Comparison of ENCODE assay signal across 13 cellular contexts in genomic region chr13:20565120-20565736, GRCh38. TPM values are rescaled to one million over a fixed set of nuclear protein-coding genes. Genes with fewer than 3 reads are reported as not detected.
DNase-seq lines count a peak whose midpoint lies in the region; ATAC-seq and TF ChIP-seq lines count a peak whose summit lies in the region.
"Had no signal": no experiment of that assay in that cellular context is flagged by ENCODE, and none has a peak within 500 bp of the region (broad histone marks: within the 10 kb centered on the region; RNA-seq: fewer than 3 reads in every experiment).

No MANE protein-coding gene starts in this region.

- intact Hi-C loops in activated CD8-positive, alpha-beta T cell treated with anti-CD3 and anti-CD28 coated beads for 36 hours (cut with micrococcal nuclease), result no loop called here

- no peaks in the 10 kb centered on the region for H3K4me1 ChIP-seq in foreskin keratinocyte

- no peak overlapping the region for H3K27ac Mint-ChIP-seq in activated CD8-positive, alpha-beta T cell treated with anti-CD3 and anti-CD28 coated beads for 36 hours
- H3K27ac Mint-ChIP-seq in stimulated activated naive B cell treated with anti-CD40 and anti-IgM and Interleukin-4, amounts not matched to agents 10 μg/mL and 1 μg/mL and 100 μg/mL, for 72 hours, result no peak overlapping the region

- TF ChIP-seq CTCF in activated CD8-positive, alpha-beta T cell treated with anti-CD3 and anti-CD28 coated beads for 36 hours (IDR thresholded peaks at IDR 0.05), result no peak
- TF ChIP-seq CTCF in foreskin keratinocyte (conservative IDR thresholded peaks at IDR 0.05), result no peak

- peaks cover 10% of the 10 kb centered on the region for H3K9me3 Mint-ChIP-seq in activated CD8-positive, alpha-beta T cell treated with anti-CD3 and anti-CD28 coated beads for 36 hours
- H3K9me3 Mint-ChIP-seq in stimulated activated naive B cell treated with anti-CD40 and anti-IgM and Interleukin-4, amounts not matched to agents 10 μg/mL and 1 μg/mL and 100 μg/mL, for 72 hours, result peaks cover 5 to 7% of the 10 kb centered on the region in 2 donors

- peak overlapping the region; percentile 31 for H3K4me3 Mint-ChIP-seq in activated CD8-positive, alpha-beta T cell treated with anti-CD3 and anti-CD28 coated beads for 36 hours
- H3K4me3 Mint-ChIP-seq in stimulated activated naive B cell treated with anti-CD40 and anti-IgM and Interleukin-4, amounts not matched to agents 10 μg/mL and 1 μg/mL and 100 μg/mL, for 72 hours, result no peak overlapping the region

- H3K4me1 Mint-ChIP-seq in activated CD8-positive, alpha-beta T cell treated with anti-CD3 and anti-CD28 coated beads for 36 hours (ENCODE audit: low read depth), result peaks cover 11% of the 10 kb centered on the region
- H3K4me1 Mint-ChIP-seq in stimulated activated naive B cell treated with anti-CD40 and anti-IgM and Interleukin-4, amounts not matched to agents 10 μg/mL and 1 μg/mL and 100 μg/mL, for 72 hours, result peaks cover 0 to 7% of the 10 kb centered on the region in 2 donors

- no peak overlapping the region for H3K27ac ChIP-seq in foreskin keratinocyte
- H3K27ac ChIP-seq: parathyroid adenoma, SJCRH30, thyroid gland had no signal

- CTCF ChIA-PET in activated CD8-positive, alpha-beta T cell treated with anti-CD3 and anti-CD28 coated beads for 36 hours (lab: Charles Lee), result interaction anchor here (0.9 to 1.6 kb wide), 3 partner anchors 8 to 70 kb away, joined by 3 to 4 read pairs (median 4); no protein-coding TSS in a partner anchor

- peak; percentile 7 for DNase-seq in stimulated activated CD4-positive, alpha-beta T cell treated with anti-CD3 and anti-CD28 coated beads, Interleukin-15, amount 100 ng/mL, for 24 hours
- DNase-seq in stimulated activated CD4-positive, alpha-beta T cell treated with anti-CD3 and anti-CD28 coated beads, Interleukin-4, amount 100 ng/mL, for 1 hour, result no peak
- DNase-seq in activated CD8-positive, alpha-beta T cell treated with anti-CD3 and anti-CD28 coated beads for 36 hours, result no peak
- DNase-seq in foreskin keratinocyte (peak; percentile 16 to 32), T1000 (lab: John Stamatoyannopoulos, UW) (no peak), NCI-H2081 treated with DMSO at 0.1 percent for 48 hours (lab: John Stamatoyannopoulos, UW) (no peak), iPS-NIHi11 (ENCODE audit: low spot score) (no peak)
- DNase-seq in stimulated activated naive B cell treated with anti-CD40 and anti-IgM and Interleukin-4, amounts not matched to agents 10 μg/mL and 1 μg/mL and 100 μg/mL, for 72 hours, result no peak
- DNase-seq: aorta, DMS79 treated with DMSO at 0.1 percent for 48 hours, SJCRH30, thyroid gland had no signal

- POLR2A ChIA-PET in activated CD8-positive, alpha-beta T cell treated with anti-CD3 and anti-CD28 coated beads for 36 hours (lab: Charles Lee), result no interaction called here

- no peaks in the 10 kb centered on the region for H3K27me3 ChIP-seq in foreskin keratinocyte
- H3K27me3 ChIP-seq: SJCRH30, thyroid gland had no signal

- ATAC-seq in activated CD8-positive, alpha-beta T cell treated with anti-CD3 and anti-CD28 coated beads for 36 hours, result no peak
- ATAC-seq in foreskin keratinocyte, result no peak
- no peak for ATAC-seq in stimulated activated naive B cell treated with anti-CD40 and anti-IgM and Interleukin-4, amounts not matched to agents 10 μg/mL and 1 μg/mL and 100 μg/mL, for 72 hours (replicated peaks)

- H3K36me3 Mint-ChIP-seq in activated CD8-positive, alpha-beta T cell treated with anti-CD3 and anti-CD28 coated beads for 36 hours (ENCODE audit: low read depth), result peaks cover 7% of the 10 kb centered on the region
- peaks cover 4 to 9% of the 10 kb centered on the region in 2 donors for H3K36me3 Mint-ChIP-seq in stimulated activated naive B cell treated with anti-CD40 and anti-IgM and Interleukin-4, amounts not matched to agents 10 μg/mL and 1 μg/mL and 100 μg/mL, for 72 hours

- H3K27me3 Mint-ChIP-seq in activated CD8-positive, alpha-beta T cell treated with anti-CD3 and anti-CD28 coated beads for 36 hours, result no peaks in the 10 kb centered on the region
- no peaks in the 10 kb centered on the region for H3K27me3 Mint-ChIP-seq in stimulated activated naive B cell treated with anti-CD40 and anti-IgM and Interleukin-4, amounts not matched to agents 10 μg/mL and 1 μg/mL and 100 μg/mL, for 72 hours

RNA-seq across cellular contexts. Expression of gene IFT88, which starts 1.7 kb away (rescaled TPM):
- total RNA-seq in activated CD8-positive, alpha-beta T cell treated with anti-CD3 and anti-CD28 coated beads for 36 hours, result 1 to 10 TPM; 2.2 to 2.5 TPM
- total RNA-seq in foreskin keratinocyte, result 9.0 and 9.9 TPM in 2 replicates
- polyA plus RNA-seq in foreskin keratinocyte, result 4.3 and 4.8 TPM in 2 replicates

RNA-seq across cellular contexts. Expression of gene CRYL1, which starts 39.6 kb away (rescaled TPM):
- total RNA-seq in activated CD8-positive, alpha-beta T cell treated with anti-CD3 and anti-CD28 coated beads for 36 hours, result 1 to 10 TPM; 8.5 to 9.4 TPM
- total RNA-seq in foreskin keratinocyte, result 14.1 and 15.2 TPM in 2 replicates
- 18.5 and 19.1 TPM in 2 replicates for polyA plus RNA-seq in foreskin keratinocyte

Comparison
In these comparisons a context has a peak if more than half of its experiments do, and no peak if none do; other contexts are left out.
1. DNase-seq: peak in stimulated activated CD4-positive, alpha-beta T cell treated with anti-CD3 and anti-CD28 coated beads, Interleukin-15, amount 100 ng/mL, for 24 hours (single experiment) and foreskin keratinocyte (2 of 2); none in stimulated activated CD4-positive, alpha-beta T cell treated with anti-CD3 and anti-CD28 coated beads, Interleukin-4, amount 100 ng/mL, for 1 hour (single experiment), activated CD8-positive, alpha-beta T cell treated with anti-CD3 and anti-CD28 coated beads for 36 hours (single experiment), stimulated activated naive B cell treated with anti-CD40 and anti-IgM and Interleukin-4, amounts not matched to agents 10 μg/mL and 1 μg/mL and 100 μg/mL, for 72 hours (single experiment), T1000 (single experiment), NCI-H2081 treated with DMSO at 0.1 percent for 48 hours (single experiment) and iPS-NIHi11 (single experiment).